In genomic region chr2:195672674-195673073, GRCh38 we compare ENCODE assay signal across 22 cellular contexts. TPM values are rescaled to one million over a fixed set of nuclear protein-coding genes. Genes with fewer than 3 reads are reported as not detected.
DNase-seq lines count a peak whose midpoint lies in the region; ATAC-seq, FAIRE-seq and TF ChIP-seq lines count a peak whose summit lies in the region.
"Had no signal": no experiment of that assay in that cellular context is flagged by ENCODE, and none has a peak within 500 bp of the region (broad histone marks: within the 10 kb centered on the region; RNA-seq: fewer than 3 reads in every experiment).

No MANE protein-coding gene starts in this region.

- 96 to 97% methylated on average over 4 of the region's 4 CpGs for WGBS in upper lobe of left lung, 2 donors

- BruUV-seq in Caco-2 (replicated peaks; lab: Mats Ljungman, UMichigan) (no TSS peak), PC-3 (replicated peaks; lab: Mats Ljungman, UMichigan) (no TSS peak)

- POLR2A ChIA-PET in Caco-2 (lab: Charles Lee), result no interaction called here
- POLR2A ChIA-PET in PC-3 (lab: Charles Lee; ENCODE audit: unreplicated experiment), result no interaction called here

- no peaks in the 10 kb centered on the region for H3K27me3 Mint-ChIP-seq in Caco-2 (ENCODE audit: insufficient read depth, unreplicated experiment)
- H3K27me3 Mint-ChIP-seq: activated naive CD8-positive, alpha-beta T cell; naive thymus-derived CD8-positive, alpha-beta T cell had no signal

- intact Hi-C loops in Caco-2 (cut with micrococcal nuclease; ENCODE audit: unreplicated experiment) (no loop called here), PC-3 (cut with micrococcal nuclease) (loop anchor here (5.0 kb wide), 1 partner anchor 40 kb away; no protein-coding TSS in a partner anchor), uterus (cut with DNase I; ENCODE audit: low total_unique reads) (no loop called here)

- peaks cover 6% of the 10 kb centered on the region for H3K4me1 Mint-ChIP-seq in Caco-2 (ENCODE audit: low read depth, unreplicated experiment)

- H3K27me3 ChIP-seq in Caco-2 (replicated peaks; ENCODE audit: control insufficient read depth, insufficient read depth, low read length) (no peaks in the 10 kb centered on the region), PC-3 (ENCODE audit: low read length) (no peaks in the 10 kb centered on the region), foreskin keratinocyte (no peaks in the 10 kb centered on the region), upper lobe of left lung (no peaks in the 10 kb centered on the region), uterus (no peaks in the 10 kb centered on the region)
- H3K27me3 ChIP-seq: heart right ventricle, vagina had no signal

- H3K9me3 ChIP-seq in Caco-2 (no peaks in the 10 kb centered on the region), PC-3 (ENCODE audit: low read length) (no peaks in the 10 kb centered on the region), upper lobe of left lung (no peaks in the 10 kb centered on the region), uterus (no peaks in the 10 kb centered on the region)
- H3K9me3 ChIP-seq: heart right ventricle, vagina had no signal

- no peaks in the 10 kb centered on the region for H3K9me3 Mint-ChIP-seq in Caco-2 (ENCODE audit: unreplicated experiment)
- H3K9me3 Mint-ChIP-seq: naive thymus-derived CD8-positive, alpha-beta T cell; stimulated activated effector memory CD8-positive, alpha-beta T cell treated with anti-CD3 and anti-CD28 coated beads, Interleukin-12 subunit alpha, Interleukin-12 subunit beta, amount 100 ng/mL, for 72 hours had no signal

- no peak overlapping the region for H3K9ac ChIP-seq in PC-3 (ENCODE audit: low read length)
- H3K9ac ChIP-seq: GM23248 had no signal

- TF ChIP-seq EP300 in upper lobe of left lung (IDR thresholded peaks at IDR 0.05), result no peak

- H3K4me3 Mint-ChIP-seq in Caco-2 (ENCODE audit: unreplicated experiment), result no peak overlapping the region
- H3K4me3 Mint-ChIP-seq: activated naive CD8-positive, alpha-beta T cell; stimulated activated effector memory CD8-positive, alpha-beta T cell treated with anti-CD3 and anti-CD28 coated beads, Interleukin-12 subunit alpha, Interleukin-12 subunit beta, amount 100 ng/mL, for 72 hours had no signal

- H4K20me1 ChIP-seq in PC-3 (ENCODE audit: low read length), result no peaks in the 10 kb centered on the region

- DNase-seq in Caco-2, result no peak
- no peak for DNase-seq in H54 (ENCODE audit: insufficient read length, low spot score)
- peak; percentile 24 for DNase-seq in PC-3
- DNase-seq in foreskin keratinocyte, result no peak
- no peak for DNase-seq in upper lobe of left lung
- DNase-seq in NCI-H2196 (lab: John Stamatoyannopoulos, UW; ENCODE audit: unreplicated experiment), result no peak
- DNase-seq in uterus, result no peak
- DNase-seq: activated CD4-positive, CD25-positive, alpha-beta regulatory T cell treated with anti-CD3 and anti-CD28 coated beads, Interleukin-2, amount 50 U/mL, for 72 hours; C1 segment of cervical spinal cord; caudate nucleus; GM23248; heart right ventricle; left ventricle myocardium superior; naive thymus-derived CD8-positive, alpha-beta T cell; NCI-H1048; right cardiac atrium; stimulated activated CD4-positive, alpha-beta T cell treated with anti-CD3 and anti-CD28 coated beads, Interleukin-4, amount 100 ng/mL, for 4 hours had no signal

- no peak for TF ChIP-seq POLR2A in H54 (IDR thresholded peaks at IDR 0.05; ENCODE audit: low read depth, low read length)
- no peak for TF ChIP-seq POLR2A in upper lobe of left lung (IDR thresholded peaks at IDR 0.05)
- no peak for TF ChIP-seq POLR2A in uterus (IDR thresholded peaks at IDR 0.05)

- H3K4me3 ChIP-seq in Caco-2 (ENCODE audit: low read depth, low read length), result no peak overlapping the region
- H3K4me3 ChIP-seq in PC-3 (ENCODE audit: low read length), result no peak overlapping the region
- no peak overlapping the region for H3K4me3 ChIP-seq in upper lobe of left lung
- no peak overlapping the region for H3K4me3 ChIP-seq in uterus
- H3K4me3 ChIP-seq: GM23248, heart right ventricle, vagina had no signal

- no peak overlapping the region for H2AFZ ChIP-seq in PC-3 (ENCODE audit: low read length)
- H2AFZ ChIP-seq: GM23248 had no signal

- TF ChIP-seq CTCF in Caco-2 (IDR thresholded peaks at IDR 0.05; ENCODE audit: insufficient read depth in 1 of 2, low read depth in 1 of 2, low read length in 1 of 2, severe bottlenecking in 1 of 2, unreplicated experiment in 1 of 2), result peak; percentile 9 to 23
- TF ChIP-seq CTCF in PC-3 (conservative IDR thresholded peaks at IDR 0.05; ENCODE audit: low read depth, low read length), result peak; percentile 51
- TF ChIP-seq CTCF in foreskin keratinocyte (conservative IDR thresholded peaks at IDR 0.05), result peak; percentile 50
- peak in 1 of 6 experiments; percentile 21 for TF ChIP-seq CTCF in upper lobe of left lung (IDR thresholded peaks at IDR 0.05)
- no peak for TF ChIP-seq CTCF in uterus (IDR thresholded peaks at IDR 0.05)

- no peaks in the 10 kb centered on the region for H3K79me2 ChIP-seq in PC-3 (ENCODE audit: low read length)

- H3K27ac ChIP-seq in PC-3 (ENCODE audit: low read length), result no peak overlapping the region
- H3K27ac ChIP-seq in foreskin keratinocyte, result no peak overlapping the region
- H3K27ac ChIP-seq in upper lobe of left lung, result no peak overlapping the region
- no peak overlapping the region for H3K27ac ChIP-seq in uterus
- H3K27ac ChIP-seq: GM23248, heart right ventricle, vagina had no signal

- no peak overlapping the region for H3K4me2 ChIP-seq in PC-3 (ENCODE audit: low read length)

- ATAC-seq in PC-3, result no peak
- ATAC-seq in foreskin keratinocyte, result peak; percentile 57
- ATAC-seq in upper lobe of left lung (ENCODE audit: low FRiP score in 2 of 2), result no peak
- ATAC-seq in GM18907 (IDR thresholded peaks at IDR 0.05; ENCODE audit: unreplicated experiment), result no peak
- ATAC-seq: heart right ventricle; left ventricle myocardium superior; naive thymus-derived CD8-positive, alpha-beta T cell; right cardiac atrium; stimulated activated effector memory CD8-positive, alpha-beta T cell treated with anti-CD3 and anti-CD28 coated beads, Interleukin-12 subunit alpha, Interleukin-12 subunit beta, amount 100 ng/mL, for 72 hours had no signal

- H3F3A ChIP-seq in PC-3 (ENCODE audit: low read length, unreplicated experiment), result no peaks in the 10 kb centered on the region

- H3K4me1 ChIP-seq in Caco-2 (no peaks in the 10 kb centered on the region), PC-3 (ENCODE audit: insufficient read depth, low read length) (peaks cover under 1% of the 10 kb centered on the region; the same call in 1 of the 2 replicates), foreskin keratinocyte (no peaks in the 10 kb centered on the region), upper lobe of left lung (no peaks in the 10 kb centered on the region), uterus (no peaks in the 10 kb centered on the region)
- H3K4me1 ChIP-seq: heart right ventricle, vagina had no signal

- no peaks in the 10 kb centered on the region for H3K9me2 ChIP-seq in PC-3 (replicated peaks; ENCODE audit: low read length)

- no peaks in the 10 kb centered on the region for H3K36me3 Mint-ChIP-seq in Caco-2 (ENCODE audit: insufficient read depth, unreplicated experiment)

- CTCF ChIA-PET in Caco-2 (lab: Charles Lee) (interaction anchor here (0.9 to 1.4 kb wide), 2 partner anchors 12 to 16 kb away, joined by 4 to 9 read pairs; partner anchors contain the start of gene SLC39A10), PC-3 (lab: Charles Lee) (interaction anchor here (0.5 to 0.6 kb wide), 2 partner anchors 10 to 266 kb away, joined by 3 to 4 read pairs; no protein-coding TSS in a partner anchor)

- H3K36me3 ChIP-seq in Caco-2 (ENCODE audit: control insufficient read depth, insufficient read depth, low read length) (no peaks in the 10 kb centered on the region; the same call in 1 of the 2 replicates), PC-3 (ENCODE audit: low read depth, low read length) (no peaks in the 10 kb centered on the region), upper lobe of left lung (no peaks in the 10 kb centered on the region), uterus (no peaks in the 10 kb centered on the region)
- H3K36me3 ChIP-seq: vagina had no signal

- FAIRE-seq in H54 (lab: Jason Lieb, UNC), result peak; percentile 50
- FAIRE-seq: endometrium had no signal

- no peak overlapping the region for H3K27ac Mint-ChIP-seq in Caco-2 (ENCODE audit: unreplicated experiment)
- H3K27ac Mint-ChIP-seq: activated naive CD8-positive, alpha-beta T cell; stimulated activated effector memory CD8-positive, alpha-beta T cell treated with anti-CD3 and anti-CD28 coated beads, Interleukin-12 subunit alpha, Interleukin-12 subunit beta, amount 100 ng/mL, for 72 hours had no signal

RNA-seq across cellular contexts. Expression of gene SLC39A10, which starts 15.6 kb away (rescaled TPM):
- total RNA-seq in Caco-2 (2022), result 45.5 and 61.0 TPM in 2 replicates
- total RNA-seq in PC-3 (2014; rRNA removed), result 18.6 and 19.9 TPM in 2 replicates
- total RNA-seq in foreskin keratinocyte, result 22.5 and 25.6 TPM in 2 replicates
- polyA plus RNA-seq in foreskin keratinocyte, result 4.0 and 4.7 TPM in 2 replicates
- 10 to 100 TPM in 5 of 6 donors, 1 to 10 TPM in 1; 4.3 to 29.0 (median 13.9) TPM for total RNA-seq in upper lobe of left lung
- total RNA-seq in uterus, result 10 to 100 TPM; 13.1 to 93.5 (median 31.4) TPM

Comparison
In these comparisons a context has a peak if more than half of its experiments do, and no peak if none do; other contexts are left out.
1. CTCF ChIP-seq: peak in Caco-2 (2 of 2), PC-3 (single experiment) and foreskin keratinocyte (single experiment); none in uterus (0 of 4).